Comparison of ENCODE assay signal across 1 cellular context in genomic region chr4:183721207-183722081, GRCh38.
TF ChIP-seq lines count a peak whose summit lies in the region.

No MANE protein-coding gene starts in this region.

TF ChIP-seq in HepG2, 621 proteins besides CTCF, POLR2A, EP300 and RAD21 (continued from another document and continues in another):
- peak; percentile 49; the same call in 1 of the 2 replicates for TF ChIP-seq ZFP91 (CRISPR knock-in tag; IDR thresholded peaks at IDR 0.05; ENCODE audit: borderline replicate concordance)
- TF ChIP-seq KAT7 (CRISPR knock-in tag; IDR thresholded peaks at IDR 0.05; ENCODE audit: borderline replicate concordance): no peak
- peak; percentile 53; the same call in 1 of the 2 replicates for TF ChIP-seq ZNF331 (CRISPR knock-in tag; IDR thresholded peaks at IDR 0.05)
- TF ChIP-seq ZGPAT (CRISPR knock-in tag; IDR thresholded peaks at IDR 0.05): peak; percentile 21; the same call in 1 of the 2 replicates
- peak; percentile 32; the same call in 1 of the 2 replicates for TF ChIP-seq ZNF142 (CRISPR knock-in tag; IDR thresholded peaks at IDR 0.05)
- no peak for TF ChIP-seq ATAD3A (CRISPR knock-in tag; IDR thresholded peaks at IDR 0.05)
- peak; percentile 55; the same call in 1 of the 2 replicates for TF ChIP-seq ZBTB3 (CRISPR knock-in tag; IDR thresholded peaks at IDR 0.05; ENCODE audit: borderline replicate concordance, low read depth)
- peak; percentile 21; the same call in 1 of the 2 replicates for TF ChIP-seq HNRNPL (IDR thresholded peaks at IDR 0.05; ENCODE audit: low read depth, low read length)
- no peak for TF ChIP-seq ZNF780A (CRISPR knock-in tag; IDR thresholded peaks at IDR 0.05)
- no peak for TF ChIP-seq ZNF281 (CRISPR knock-in tag; IDR thresholded peaks at IDR 0.05; ENCODE audit: borderline replicate concordance)
- peak; percentile 15; the same call in 1 of the 2 replicates for TF ChIP-seq ELF3 (CRISPR knock-in tag; IDR thresholded peaks at IDR 0.05)
- TF ChIP-seq KDM2A (CRISPR knock-in tag; IDR thresholded peaks at IDR 0.05; ENCODE audit: borderline replicate concordance, low read depth): peak; percentile 45; the same call in 1 of the 2 replicates
- TF ChIP-seq ZBED4 (CRISPR knock-in tag; IDR thresholded peaks at IDR 0.05; ENCODE audit: borderline replicate concordance): no peak
- 0 out of 2 replicates have a peak, but pooled peaks have one; percentile 44 for TF ChIP-seq E2F1 (CRISPR knock-in tag; IDR thresholded peaks at IDR 0.05)
- TF ChIP-seq ZNF747 (CRISPR knock-in tag; IDR thresholded peaks at IDR 0.05; ENCODE audit: borderline replicate concordance): peak; percentile 22; the same call in 1 of the 2 replicates
- TF ChIP-seq REPIN1 (CRISPR knock-in tag; IDR thresholded peaks at IDR 0.05; ENCODE audit: borderline replicate concordance, low read depth): peak; percentile 72; the same call in 1 of the 2 replicates
- no peak for TF ChIP-seq TRIM22 (IDR thresholded peaks at IDR 0.05)
- TF ChIP-seq CEBPG (CRISPR knock-in tag; IDR thresholded peaks at IDR 0.05): peak; percentile 8; the same call in 1 of the 2 replicates
- TF ChIP-seq RBM39 (IDR thresholded peaks at IDR 0.05; ENCODE audit: low read depth, low read length, poor library complexity, severe bottlenecking): no peak
- peak; percentile 69; the same call in 1 of the 2 replicates for TF ChIP-seq SPEN (CRISPR knock-in tag; IDR thresholded peaks at IDR 0.05; ENCODE audit: low read depth)
- TF ChIP-seq ZNF580 (CRISPR knock-in tag; IDR thresholded peaks at IDR 0.05; ENCODE audit: borderline replicate concordance, low read depth): peak; percentile 44; the same call in 1 of the 2 replicates
- 0 out of 2 replicates have a peak, but pooled peaks have one; percentile 28 for TF ChIP-seq CREM (IDR thresholded peaks at IDR 0.05)
- no peak for TF ChIP-seq CREM (CRISPR knock-in tag; IDR thresholded peaks at IDR 0.05)
- TF ChIP-seq HMG20A (CRISPR knock-in tag; IDR thresholded peaks at IDR 0.05; ENCODE audit: borderline replicate concordance): peak; percentile 65; the same call in 1 of the 2 replicates
- TF ChIP-seq XBP1 (CRISPR knock-in tag; IDR thresholded peaks at IDR 0.05): 0 out of 2 replicates have a peak, but pooled peaks have one; percentile 53
- 0 out of 2 replicates have a peak, but pooled peaks have one; percentile 27 for TF ChIP-seq ZNF766 (CRISPR knock-in tag; IDR thresholded peaks at IDR 0.05; ENCODE audit: borderline replicate concordance)
- TF ChIP-seq ZNF343 (CRISPR knock-in tag; IDR thresholded peaks at IDR 0.05): no peak
- TF ChIP-seq NAIF1 (CRISPR knock-in tag; IDR thresholded peaks at IDR 0.05; ENCODE audit: borderline replicate concordance): 0 out of 2 replicates have a peak, but pooled peaks have one; percentile 56
- no peak; the same call in 1 of the 2 replicates for TF ChIP-seq ZNF430 (CRISPR knock-in tag; IDR thresholded peaks at IDR 0.05)
- TF ChIP-seq ESRRA (CRISPR knock-in tag; IDR thresholded peaks at IDR 0.05; ENCODE audit: low read depth): peak; percentile 85
- TF ChIP-seq ZFP36 (IDR thresholded peaks at IDR 0.05; ENCODE audit: borderline replicate concordance, low read depth, low read length, partially characterized antibody): no peak
- no peak for TF ChIP-seq ZBTB4 (CRISPR knock-in tag; IDR thresholded peaks at IDR 0.05; ENCODE audit: borderline replicate concordance)
